In the genomic region with DNA sequence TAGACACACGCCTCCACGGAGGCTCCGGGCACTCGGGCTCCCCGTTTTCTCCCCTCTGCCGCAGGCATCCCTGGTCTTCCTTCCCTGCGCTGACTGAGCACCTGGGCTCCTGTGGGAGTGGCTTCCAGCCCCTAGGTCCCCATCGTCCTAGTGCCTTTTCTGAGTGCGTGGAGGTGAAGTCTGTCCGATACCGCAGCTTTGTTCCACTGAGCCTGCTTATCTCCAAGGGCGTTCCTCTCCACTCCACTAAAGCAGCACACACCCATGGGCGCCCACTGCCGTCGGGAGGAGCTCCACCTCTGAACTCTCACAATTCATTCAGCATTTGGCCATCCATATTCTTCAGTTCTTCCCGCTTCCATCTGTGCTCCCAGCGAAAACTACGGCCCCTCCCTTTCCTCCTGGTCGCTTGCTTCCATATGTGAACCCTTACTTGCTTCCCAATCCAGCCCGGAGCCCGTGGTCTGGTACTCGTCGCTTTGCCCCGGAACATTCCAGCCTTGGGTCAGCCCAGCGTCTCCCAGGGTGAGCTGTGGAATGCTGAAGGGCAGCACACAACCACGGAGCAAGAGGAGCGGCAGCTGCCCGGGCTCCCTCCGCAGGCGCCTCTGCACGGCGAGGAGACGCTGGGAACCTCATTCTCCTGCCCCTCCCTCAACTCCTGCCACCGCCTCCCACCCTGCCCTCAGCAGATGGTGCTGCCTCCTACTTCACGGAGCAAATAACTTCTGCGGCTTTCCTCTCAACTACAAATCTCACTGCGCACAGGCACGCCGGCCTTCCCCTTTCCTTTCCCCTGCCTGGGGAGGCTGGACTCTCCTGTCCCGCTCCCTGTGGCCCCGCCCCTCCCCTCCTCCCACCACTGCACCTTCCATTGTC, we compare ENCODE assay signal across 8 cellular contexts. TPM values are rescaled to one million over a fixed set of nuclear protein-coding genes. Genes with fewer than 3 reads are reported as not detected.
DNase-seq lines count a peak whose midpoint lies in the region; ATAC-seq lines count a peak whose summit lies in the region.

No MANE protein-coding gene starts in this region.

- H3K27me3 Mint-ChIP-seq in activated CD4-positive, alpha-beta T cell treated with anti-CD3 and anti-CD28 coated beads, Interleukin-2, amount 10 ng/mL, durations not matched to agents 24 days and 14 days, result no peaks in the 10 kb centered on the region
- H3K27me3 Mint-ChIP-seq in memory B cell, result peaks cover 10% of the 10 kb centered on the region
- peaks cover 5% of the 10 kb centered on the region for H3K27me3 Mint-ChIP-seq in stimulated activated naive CD8-positive, alpha-beta T cell treated with anti-CD3 and anti-CD28 coated beads, Interleukin-15, Interleukin-2, amounts not matched to agents 100 ng/mL and 50 ng/mL, for 24 hours

- no peaks in the 10 kb centered on the region for H3K4me1 ChIP-seq in endocrine pancreas (ENCODE audit: control insufficient read depth, insufficient read depth, low read length)

- no peaks in the 10 kb centered on the region for H3K27me3 ChIP-seq in endocrine pancreas (ENCODE audit: control insufficient read depth, insufficient read depth, low read length)

- H3K4me1 Mint-ChIP-seq in activated CD4-positive, alpha-beta T cell treated with anti-CD3 and anti-CD28 coated beads, Interleukin-2, amount 10 ng/mL, durations not matched to agents 24 days and 14 days, result peaks cover 23% of the 10 kb centered on the region
- H3K4me1 Mint-ChIP-seq in memory B cell, result peaks cover 18% of the 10 kb centered on the region
- peaks cover 41% of the 10 kb centered on the region for H3K4me1 Mint-ChIP-seq in stimulated activated naive CD8-positive, alpha-beta T cell treated with anti-CD3 and anti-CD28 coated beads, Interleukin-15, Interleukin-2, amounts not matched to agents 100 ng/mL and 50 ng/mL, for 24 hours (ENCODE audit: low read depth)

- DNase-seq in ELR (ENCODE audit: low read depth), result peak; percentile 40
- peak; percentile 6 for DNase-seq in NCI-H146 treated with DMSO at 0.1 percent for 48 hours (lab: John Stamatoyannopoulos, UW; ENCODE audit: unreplicated experiment)
- peak; percentile 80 for DNase-seq in activated CD4-positive, alpha-beta T cell treated with anti-CD3 and anti-CD28 coated beads, Interleukin-2, amount 10 ng/mL, durations not matched to agents 24 days and 14 days
- DNase-seq in memory B cell (ENCODE audit: low spot score in 2 of 2), result no peak

- no peaks in the 10 kb centered on the region for H3K9me3 ChIP-seq in endocrine pancreas (ENCODE audit: control insufficient read depth, low read length)

- no peaks in the 10 kb centered on the region for H3K9me3 Mint-ChIP-seq in activated CD4-positive, alpha-beta T cell treated with anti-CD3 and anti-CD28 coated beads, Interleukin-2, amount 10 ng/mL, durations not matched to agents 24 days and 14 days
- no peaks in the 10 kb centered on the region for H3K9me3 Mint-ChIP-seq in memory B cell
- H3K9me3 Mint-ChIP-seq in stimulated activated naive CD8-positive, alpha-beta T cell treated with anti-CD3 and anti-CD28 coated beads, Interleukin-15, Interleukin-2, amounts not matched to agents 100 ng/mL and 50 ng/mL, for 24 hours, result no peaks in the 10 kb centered on the region

- H3K36me3 ChIP-seq in endocrine pancreas (ENCODE audit: control insufficient read depth, insufficient read depth, low read length), result no peaks in the 10 kb centered on the region

- H3K9ac ChIP-seq in endocrine pancreas (ENCODE audit: control insufficient read depth, insufficient read depth, low read length), result peak overlapping the region; percentile 27

- ATAC-seq in memory B cell (ENCODE audit: low read depth) (peak; percentile 63), HG03175 (IDR thresholded peaks at IDR 0.05; ENCODE audit: unreplicated experiment) (no peak), GM18873 (IDR thresholded peaks at IDR 0.05; ENCODE audit: low FRiP score, unreplicated experiment) (no peak)

- H3K27ac Mint-ChIP-seq in activated CD4-positive, alpha-beta T cell treated with anti-CD3 and anti-CD28 coated beads, Interleukin-2, amount 10 ng/mL, durations not matched to agents 24 days and 14 days, result peak overlapping the region; percentile 65
- peak overlapping the region; percentile 82 for H3K27ac Mint-ChIP-seq in memory B cell
- H3K27ac Mint-ChIP-seq in stimulated activated naive CD8-positive, alpha-beta T cell treated with anti-CD3 and anti-CD28 coated beads, Interleukin-15, Interleukin-2, amounts not matched to agents 100 ng/mL and 50 ng/mL, for 24 hours, result peak overlapping the region; percentile 39

- no peak overlapping the region for H3K4me3 ChIP-seq in endocrine pancreas (ENCODE audit: control insufficient read depth, insufficient read depth, low read length)

- peak overlapping the region; percentile 87 for H3K4me3 Mint-ChIP-seq in activated CD4-positive, alpha-beta T cell treated with anti-CD3 and anti-CD28 coated beads, Interleukin-2, amount 10 ng/mL, durations not matched to agents 24 days and 14 days
- peak overlapping the region; percentile 83 for H3K4me3 Mint-ChIP-seq in memory B cell
- peak overlapping the region; percentile 84 for H3K4me3 Mint-ChIP-seq in stimulated activated naive CD8-positive, alpha-beta T cell treated with anti-CD3 and anti-CD28 coated beads, Interleukin-15, Interleukin-2, amounts not matched to agents 100 ng/mL and 50 ng/mL, for 24 hours

- intact Hi-C loops in activated CD4-positive, alpha-beta T cell treated with anti-CD3 and anti-CD28 coated beads, Interleukin-2, amount 10 ng/mL, durations not matched to agents 24 days and 14 days (cut with micrococcal nuclease), result loop anchor here (1.0 to 5.0 kb wide), 4 partner anchors 27 to 109 kb away; no protein-coding TSS in a partner anchor

- H3K36me3 Mint-ChIP-seq in activated CD4-positive, alpha-beta T cell treated with anti-CD3 and anti-CD28 coated beads, Interleukin-2, amount 10 ng/mL, durations not matched to agents 24 days and 14 days (ENCODE audit: low read depth), result peaks cover 19% of the 10 kb centered on the region
- H3K36me3 Mint-ChIP-seq in memory B cell, result peaks cover 11% of the 10 kb centered on the region
- H3K36me3 Mint-ChIP-seq in stimulated activated naive CD8-positive, alpha-beta T cell treated with anti-CD3 and anti-CD28 coated beads, Interleukin-15, Interleukin-2, amounts not matched to agents 100 ng/mL and 50 ng/mL, for 24 hours (ENCODE audit: low read depth), result peaks cover 19% of the 10 kb centered on the region

RNA-seq across cellular contexts. Expression of a gene that starts 27.5 kb away (rescaled TPM):
- 49.4 and 49.6 TPM in 2 replicates for total RNA-seq in activated CD4-positive, alpha-beta T cell treated with anti-CD3 and anti-CD28 coated beads, Interleukin-2, amount 10 ng/mL, durations not matched to agents 24 days and 14 days

RNA-seq across cellular contexts. Expression of a gene that starts 31.9 kb away (rescaled TPM):
- total RNA-seq in activated CD4-positive, alpha-beta T cell treated with anti-CD3 and anti-CD28 coated beads, Interleukin-2, amount 10 ng/mL, durations not matched to agents 24 days and 14 days, result not detected in 2 replicates

RNA-seq across cellular contexts. Expression of a gene that starts 52.3 kb away (rescaled TPM):
- total RNA-seq in activated CD4-positive, alpha-beta T cell treated with anti-CD3 and anti-CD28 coated beads, Interleukin-2, amount 10 ng/mL, durations not matched to agents 24 days and 14 days, result 3.0 and 3.3 TPM in 2 replicates

Comparison
In these comparisons a context has a peak if more than half of its experiments do, and no peak if none do; other contexts are left out.
1. DNase-seq: peak in ELR (single experiment), NCI-H146 treated with DMSO at 0.1 percent for 48 hours (single experiment) and activated CD4-positive, alpha-beta T cell treated with anti-CD3 and anti-CD28 coated beads, Interleukin-2, amount 10 ng/mL, durations not matched to agents 24 days and 14 days (single experiment); none in memory B cell (0 of 2).
2. Peak in every context shown above with its lines, with median percentiles within 50 percentile points of each other: H3K27ac Mint-ChIP-seq and H3K4me3 Mint-ChIP-seq.